ENCODE assay signal across 30 cellular contexts in the genomic region with DNA sequence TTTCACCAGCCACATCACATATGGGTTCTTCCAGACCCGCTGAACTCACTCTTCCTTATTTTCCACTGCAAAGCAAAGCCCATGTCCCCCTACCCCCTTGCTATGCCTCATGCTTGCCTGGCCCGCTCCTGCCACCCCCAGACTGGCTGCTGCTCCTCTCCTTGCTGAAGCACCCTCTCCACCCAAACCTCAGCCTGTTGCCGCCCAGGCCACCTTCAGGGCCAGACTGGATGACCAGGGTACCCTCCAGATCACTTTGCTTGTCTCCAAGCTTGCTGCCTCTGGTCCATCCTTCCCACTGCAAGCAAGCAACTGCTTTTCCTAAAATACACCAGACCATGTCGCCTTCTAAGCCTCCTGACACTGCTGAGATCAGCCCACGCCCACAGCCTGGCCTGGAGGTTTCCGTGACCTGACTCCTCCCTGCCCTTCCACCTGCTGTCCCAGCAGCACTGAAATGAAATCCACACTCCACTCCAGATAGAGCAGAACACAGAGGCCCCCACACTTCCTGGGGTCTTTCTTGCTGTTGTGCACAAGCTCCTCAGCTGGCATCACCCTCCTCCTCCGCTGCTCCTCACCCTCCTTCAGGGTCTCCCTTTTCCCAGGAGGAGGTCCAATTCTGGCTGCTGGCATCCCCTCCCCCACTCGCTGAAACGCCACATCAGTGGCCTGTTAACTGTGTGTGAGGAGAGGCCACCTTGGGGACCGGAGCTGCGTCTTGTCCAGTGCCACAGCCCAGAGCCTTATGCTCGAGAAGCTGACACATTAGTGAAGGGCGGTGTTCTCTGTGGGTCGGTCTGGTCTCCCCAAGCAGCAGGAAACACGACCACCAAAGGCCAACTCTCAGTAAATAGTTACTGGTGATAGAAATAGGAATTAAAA.
DNase-seq lines count a peak whose midpoint lies in the region; ATAC-seq and TF ChIP-seq lines count a peak whose summit lies in the region.
"Had no signal": no experiment of that assay in that cellular context is flagged by ENCODE, and none has a peak within 500 bp of the region (broad histone marks: within the 10 kb centered on the region; RNA-seq: fewer than 3 reads in every experiment).

No MANE protein-coding gene starts in this region.

- no peaks in the 10 kb centered on the region for H3K9me3 Mint-ChIP-seq in endothelial cell (ENCODE audit: unreplicated experiment)
- no peaks in the 10 kb centered on the region for H3K9me3 Mint-ChIP-seq in type B pancreatic cell
- no peaks in the 10 kb centered on the region for H3K9me3 Mint-ChIP-seq in activated T-helper 1 cell treated with anti-CD3 and anti-CD28 coated beads, Interleukin-12 subunit alpha, Interleukin-12 subunit beta, Interleukin-2, Interleukin-4 antibody, amounts not matched to agents 30 ng/mL and 10 ng/mL and 1 ng/mL, durations not matched to agents 14 hours and 24 hours and 36 hours
- H3K9me3 Mint-ChIP-seq: endodermal cell; natural killer cell; T-helper 2 cell treated with Interferon-gamma antibody and Interleukin-4, amounts not matched to agents 5 μg/mL and 100 μg/mL, for 36 hours had no signal

- H3K4me1 ChIP-seq in RWPE2 (ENCODE audit: insufficient read depth, poor library complexity, severe bottlenecking), result no peaks in the 10 kb centered on the region
- no peaks in the 10 kb centered on the region for H3K4me1 ChIP-seq in thyroid gland
- H3K4me1 ChIP-seq: Caco-2 had no signal

- TF ChIP-seq CTCF in RWPE2 (IDR thresholded peaks at IDR 0.05; ENCODE audit: poor library complexity, severe bottlenecking) (no peak), endothelial cell (IDR thresholded peaks at IDR 0.05; ENCODE audit: unreplicated experiment) (no peak), type B pancreatic cell (conservative IDR thresholded peaks at IDR 0.05) (no peak), thyroid gland (IDR thresholded peaks at IDR 0.05) (no peak)

- H3K27me3 Mint-ChIP-seq in endothelial cell (ENCODE audit: unreplicated experiment), result peaks cover 16% of the 10 kb centered on the region
- H3K27me3 Mint-ChIP-seq in type B pancreatic cell, result peaks cover 8% of the 10 kb centered on the region
- peaks cover 11% of the 10 kb centered on the region for H3K27me3 Mint-ChIP-seq in activated T-helper 1 cell treated with anti-CD3 and anti-CD28 coated beads, Interleukin-12 subunit alpha, Interleukin-12 subunit beta, Interleukin-2, Interleukin-4 antibody, amounts not matched to agents 30 ng/mL and 10 ng/mL and 1 ng/mL, durations not matched to agents 14 hours and 24 hours and 36 hours (ENCODE audit: insufficient read depth)

- peaks cover 3% of the 10 kb centered on the region for H3K36me3 Mint-ChIP-seq in endothelial cell (ENCODE audit: low read depth, unreplicated experiment)
- H3K36me3 Mint-ChIP-seq in type B pancreatic cell, result no peaks in the 10 kb centered on the region
- no peaks in the 10 kb centered on the region for H3K36me3 Mint-ChIP-seq in activated T-helper 1 cell treated with anti-CD3 and anti-CD28 coated beads, Interleukin-12 subunit alpha, Interleukin-12 subunit beta, Interleukin-2, Interleukin-4 antibody, amounts not matched to agents 30 ng/mL and 10 ng/mL and 1 ng/mL, durations not matched to agents 14 hours and 24 hours and 36 hours (ENCODE audit: low read depth)
- H3K36me3 Mint-ChIP-seq: natural killer cell had no signal

- H3K36me3 ChIP-seq in RWPE2 (ENCODE audit: low read depth) (no peaks in the 10 kb centered on the region), thyroid gland (no peaks in the 10 kb centered on the region)
- H3K36me3 ChIP-seq: cardiac muscle cell, ovary had no signal

- no peak for TF ChIP-seq POLR2A in thyroid gland (IDR thresholded peaks at IDR 0.05)

- ATAC-seq in RWPE2 (ENCODE audit: low read depth), result no peak
- ATAC-seq: esophagus mucosa, HepG2, natural killer cell had no signal

- no peak overlapping the region for H3K4me3 Mint-ChIP-seq in endothelial cell (ENCODE audit: unreplicated experiment)
- H3K4me3 Mint-ChIP-seq in type B pancreatic cell, result no peak overlapping the region
- no peak overlapping the region for H3K4me3 Mint-ChIP-seq in activated T-helper 1 cell treated with anti-CD3 and anti-CD28 coated beads, Interleukin-12 subunit alpha, Interleukin-12 subunit beta, Interleukin-2, Interleukin-4 antibody, amounts not matched to agents 30 ng/mL and 10 ng/mL and 1 ng/mL, durations not matched to agents 14 hours and 24 hours and 36 hours
- H3K4me3 Mint-ChIP-seq: endodermal cell; natural killer cell; T-helper 2 cell treated with Interferon-gamma antibody and Interleukin-4, amounts not matched to agents 5 μg/mL and 100 μg/mL, for 36 hours had no signal

- intact Hi-C loops in activated T-helper 1 cell treated with anti-CD3 and anti-CD28 coated beads, Interleukin-12 subunit alpha, Interleukin-12 subunit beta, Interleukin-2, Interleukin-4 antibody, amounts not matched to agents 30 ng/mL and 10 ng/mL and 1 ng/mL, durations not matched to agents 14 hours and 24 hours and 36 hours (cut with micrococcal nuclease), result no loop called here
- intact Hi-C loops in thyroid gland (cut with DNase I), result no loop called here

- H3K27ac Mint-ChIP-seq in endothelial cell (ENCODE audit: unreplicated experiment) (peak overlapping the region; percentile 44), type B pancreatic cell (peak overlapping the region; percentile 41)
- H3K27ac Mint-ChIP-seq in activated T-helper 1 cell treated with anti-CD3 and anti-CD28 coated beads, Interleukin-12 subunit alpha, Interleukin-12 subunit beta, Interleukin-2, Interleukin-4 antibody, amounts not matched to agents 30 ng/mL and 10 ng/mL and 1 ng/mL, durations not matched to agents 14 hours and 24 hours and 36 hours, result no peak overlapping the region
- H3K27ac Mint-ChIP-seq: endodermal cell; natural killer cell; T-helper 2 cell treated with Interferon-gamma antibody and Interleukin-4, amounts not matched to agents 5 μg/mL and 100 μg/mL, for 36 hours had no signal

- peak; percentile 45 for DNase-seq in RWPE2 (ENCODE audit: low spot score)
- no peak for DNase-seq in endothelial cell (ENCODE audit: low spot score)
- DNase-seq in myocyte (ENCODE audit: low read depth), result peak; percentile 30
- no peak for DNase-seq in type B pancreatic cell (ENCODE audit: extremely low spot score, unreplicated experiment)
- DNase-seq in activated T-helper 1 cell treated with anti-CD3 and anti-CD28 coated beads, Interleukin-12 subunit alpha, Interleukin-12 subunit beta, Interleukin-2, Interleukin-4 antibody, amounts not matched to agents 30 ng/mL and 10 ng/mL and 1 ng/mL, durations not matched to agents 14 hours and 24 hours and 36 hours (ENCODE audit: low spot score), result no peak
- no peak for DNase-seq in NCI-H345 (lab: John Stamatoyannopoulos, UW)
- DNase-seq in thyroid gland, result no peak
- DNase-seq: activated CD4-positive, alpha-beta T cell treated with anti-CD3 and anti-CD28 coated beads for 4 hours; activated CD8-positive, alpha-beta memory T cell treated with anti-CD3 and anti-CD28 coated beads for 24 hours; activated effector memory CD4-positive, alpha-beta T cell treated with Interleukin-2 at 50 U/mL for 16 hours; activated T-cell treated with anti-CD3 and anti-CD28 coated beads for 4 hours; C1 segment of cervical spinal cord; Caco-2; foreskin fibroblast; MM.1S; natural killer cell; NCI-H1417 treated with DMSO at 0.1 percent for 48 hours; NCI-H2081; NCI-H526 treated with DMSO at 0.1 percent for 48 hours; retina; SIG-M5; stimulated activated CD4-positive, alpha-beta T cell treated with anti-CD3 and anti-CD28 coated beads, Interleukin-1b, Interleukin-23, amount 100 ng/mL, for 48 hours; stimulated activated naive CD4-positive, alpha-beta T cell treated with Interleukin-2 at 50 U/mL for 16 hours had no signal

- H3K4me1 Mint-ChIP-seq in endothelial cell (ENCODE audit: unreplicated experiment) (peaks cover 13% of the 10 kb centered on the region), type B pancreatic cell (ENCODE audit: unreplicated experiment) (peaks cover 25% of the 10 kb centered on the region)
- peaks cover 10% of the 10 kb centered on the region for H3K4me1 Mint-ChIP-seq in activated T-helper 1 cell treated with anti-CD3 and anti-CD28 coated beads, Interleukin-12 subunit alpha, Interleukin-12 subunit beta, Interleukin-2, Interleukin-4 antibody, amounts not matched to agents 30 ng/mL and 10 ng/mL and 1 ng/mL, durations not matched to agents 14 hours and 24 hours and 36 hours (ENCODE audit: low read depth)
- H3K4me1 Mint-ChIP-seq: natural killer cell had no signal

- H3K4me3 ChIP-seq in RWPE2 (ENCODE audit: severe bottlenecking) (no peak overlapping the region), thyroid gland (replicated peaks in 1 of 3) (no peak overlapping the region)
- H3K4me3 ChIP-seq: cardiac muscle cell, ovary, smooth muscle cell had no signal

- WGBS in thyroid gland, 2 donors, result 77 to 87% methylated on average over 15 of the region's 15 CpGs

- H3K27me3 ChIP-seq in RWPE2 (ENCODE audit: insufficient read depth, poor library complexity, severe bottlenecking) (no peaks in the 10 kb centered on the region), thyroid gland (no peaks in the 10 kb centered on the region)
- H3K27me3 ChIP-seq: cardiac muscle cell, ovary had no signal

- H3K27ac ChIP-seq in RWPE2 (ENCODE audit: poor library complexity, severe bottlenecking) (no peak overlapping the region), thyroid gland (no peak overlapping the region)
- H3K27ac ChIP-seq: cardiac muscle cell, ovary had no signal

- H3K9me3 ChIP-seq in RWPE2 (ENCODE audit: severe bottlenecking) (no peaks in the 10 kb centered on the region), thyroid gland (no peaks in the 10 kb centered on the region)
- H3K9me3 ChIP-seq: Caco-2, ovary had no signal

Comparison
In these comparisons a context has a peak if more than half of its experiments do, and no peak if none do; other contexts are left out.
1. DNase-seq: peak in RWPE2 (single experiment) and myocyte (single experiment); none in endothelial cell (single experiment), type B pancreatic cell (single experiment), activated T-helper 1 cell treated with anti-CD3 and anti-CD28 coated beads, Interleukin-12 subunit alpha, Interleukin-12 subunit beta, Interleukin-2, Interleukin-4 antibody, amounts not matched to agents 30 ng/mL and 10 ng/mL and 1 ng/mL, durations not matched to agents 14 hours and 24 hours and 36 hours (single experiment), NCI-H345 (single experiment) and thyroid gland (0 of 2).